8 cellular contexts compared by ENCODE assay signal in the genomic region with DNA sequence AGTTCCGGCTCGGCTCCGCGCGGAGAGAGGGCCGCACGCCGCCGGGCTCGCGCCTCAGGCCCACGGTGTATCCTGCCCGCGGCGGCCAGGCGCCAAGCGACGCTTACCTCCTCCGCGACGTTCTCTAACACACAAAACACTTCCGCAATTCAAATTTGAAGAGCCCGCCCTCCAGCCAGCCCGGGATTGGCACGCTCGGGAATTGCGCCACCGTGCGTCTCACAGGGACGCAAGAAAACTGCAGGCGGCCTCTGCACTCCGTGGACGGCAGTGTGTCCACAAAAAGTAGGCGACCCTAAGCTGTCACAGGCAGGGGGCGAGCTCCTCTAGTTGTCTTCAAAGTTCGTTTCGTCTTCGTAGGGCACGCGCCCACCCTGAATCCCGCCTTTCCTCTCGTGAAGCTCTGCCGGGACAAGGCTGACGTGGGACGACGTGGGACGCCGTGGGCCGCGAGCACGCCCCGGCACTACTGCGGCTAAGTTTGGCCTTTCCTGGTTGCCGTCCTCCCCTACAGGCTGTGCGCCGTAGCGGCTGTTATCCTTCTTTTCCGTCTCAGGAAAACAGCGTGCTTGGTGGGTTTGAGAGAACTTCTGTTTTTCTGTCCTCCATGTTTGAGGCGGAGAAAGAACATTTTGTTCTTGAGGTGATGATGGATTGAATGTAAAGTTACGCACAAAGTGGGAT.
DNase-seq lines count a peak whose midpoint lies in the region; ATAC-seq and TF ChIP-seq lines count a peak whose summit lies in the region.

TSS of gene MIS18BP1 (minus strand) at position 133 of the 684 bp plus-strand sequence. CDS start 5,916 bp downstream, outside the sequence.

- no peaks in the 10 kb centered on the region for H3K27me3 ChIP-seq in layer of hippocampus (ENCODE audit: control insufficient read depth, insufficient read depth, low read length)

- peak within 1 kb of the TSS; percentile 90 to 96 for H3K27ac ChIP-seq in coronary artery
- H3K27ac ChIP-seq in layer of hippocampus (ENCODE audit: low read depth, low read length) = peak within 1 kb of the TSS; percentile 92

- H3K4me3 ChIP-seq in coronary artery = peak within 1 kb of the TSS; percentile 87

- ATAC-seq in GM19324 (IDR thresholded peaks at IDR 0.05; ENCODE audit: low FRiP score, unreplicated experiment) (peak; percentile 89), HG03469 (IDR thresholded peaks at IDR 0.05; ENCODE audit: unreplicated experiment) (peak; percentile 50)

- DNase-seq in C1 segment of cervical spinal cord (lab: John Stamatoyannopoulos, UW) (peak; percentile 23 to 96 (median 86)), NCI-H526 (lab: John Stamatoyannopoulos, UW) (peak; percentile 95 to 97), coronary artery (ENCODE audit: low spot score) (peak; percentile 96)
- peak; percentile 96 for DNase-seq in activated CD4-positive, alpha-beta T cell treated with anti-CD3 and anti-CD28 coated beads for 48 hours
- peak; percentile 86 to 87 for DNase-seq in stimulated activated CD4-positive, alpha-beta T cell treated with anti-CD3 and anti-CD28 coated beads, Interleukin-1b, Interleukin-23, amount 100 ng/mL, for 4 hours (ENCODE audit: low read depth in 2 of 2)

- peak; percentile 47 for TF ChIP-seq CTCF in coronary artery (IDR thresholded peaks at IDR 0.05)

Comparison
In these comparisons a context has a peak if more than half of its experiments do, and no peak if none do; other contexts are left out.
1. Peak in every context shown above with its lines: DNase-seq, ATAC-seq, H3K4me3 ChIP-seq and H3K27ac ChIP-seq.